34 cellular contexts compared by ENCODE assay signal in genomic region chr4:53680168-53680567, GRCh38.
"Had no signal": no experiment of that assay in that cellular context is flagged by ENCODE, and none has a peak within 500 bp of the region (broad histone marks: within the 10 kb centered on the region; RNA-seq: fewer than 3 reads in every experiment).

No MANE protein-coding gene starts in this region.

- H3K27me3 ChIP-seq: adrenal gland, ascending aorta, breast epithelium, cardiac muscle cell, colonic mucosa, esophagus squamous epithelium had no signal

- H3K27ac Mint-ChIP-seq: activated CD4-positive, alpha-beta memory T cell treated with anti-CD3 and anti-CD28 coated beads for 36 hours; activated CD4-positive, alpha-beta T cell treated with anti-CD3 and anti-CD28 coated beads for 36 hours; activated CD4-positive, alpha-beta T cell treated with anti-CD3 and anti-CD28 coated beads, Interleukin-2, amount 10 ng/mL, durations not matched to agents 24 days and 14 days; activated CD8-positive, alpha-beta memory T cell treated with anti-CD3 and anti-CD28 coated beads, Interleukin-2, amount 10 ng/mL, durations not matched to agents 7 days and 5 days; activated CD8-positive, alpha-beta T cell treated with anti-CD3 and anti-CD28 coated beads, Interleukin-2, amount 10 ng/mL, durations not matched to agents 7 days and 5 days; activated naive CD4-positive, alpha-beta T cell treated with anti-CD3 and anti-CD28 coated beads for 36 hours; activated naive CD4-positive, alpha-beta T cell treated with anti-CD3 and anti-CD28 coated beads, Interleukin-2, amount 50 U/mL, for 24 hours; activated naive CD8-positive, alpha-beta T cell treated with anti-CD3 and anti-CD28 coated beads for 36 hours; activated naive CD8-positive, alpha-beta T cell treated with anti-CD3 and anti-CD28 coated beads, Interleukin-2, amount 50 U/mL, for 24 hours; activated T-helper 1 cell treated with anti-CD3 and anti-CD28 coated beads, Interleukin-12 subunit alpha, Interleukin-12 subunit beta, Interleukin-2, Interleukin-4 antibody, amounts not matched to agents 30 ng/mL and 10 ng/mL and 1 ng/mL, durations not matched to agents 14 hours and 24 hours and 36 hours; activated T-helper 2 cell treated with anti-CD3 and anti-CD28 coated beads, Interferon-gamma antibody, Interleukin-2, Interleukin-4, amounts not matched to agents 10 μg/mL and 5 μg/mL and 100 μg/mL, durations not matched to agents 14 hours and 24 hours and 36 hours; brain had no signal

- H3K27ac ChIP-seq: adrenal gland, ascending aorta, breast epithelium, cardiac muscle cell, colonic mucosa, epithelial cell of prostate, esophagus squamous epithelium had no signal

- DNase-seq: activated CD4-positive, alpha-beta memory T cell treated with anti-CD3 and anti-CD28 coated beads for 36 hours; activated CD4-positive, alpha-beta T cell treated with anti-CD3 and anti-CD28 coated beads for 36 hours; activated CD4-positive, alpha-beta T cell treated with anti-CD3 and anti-CD28 coated beads, Interleukin-2, amount 10 ng/mL, durations not matched to agents 24 days and 14 days; activated CD4-positive, CD25-positive, alpha-beta regulatory T cell; activated CD4-positive, CD25-positive, alpha-beta regulatory T cell treated with anti-CD3 and anti-CD28 coated beads, Interleukin-2, amount 50 U/mL, for 72 hours; activated CD8-positive, alpha-beta memory T cell treated with anti-CD3 and anti-CD28 coated beads, Interleukin-2, amount 10 ng/mL, durations not matched to agents 7 days and 5 days; activated CD8-positive, alpha-beta memory T cell treated with anti-CD3 and anti-CD28 coated beads, Interleukin-2, amount 50 U/mL, for 4 hours; activated CD8-positive, alpha-beta T cell treated with anti-CD3 and anti-CD28 coated beads, Interleukin-2, amount 10 ng/mL, durations not matched to agents 7 days and 5 days; activated effector memory CD4-positive, alpha-beta T cell treated with anti-CD3 and anti-CD28 coated beads, Interleukin-2, amount 50 U/mL, for 16 hours; activated naive CD4-positive, alpha-beta T cell treated with anti-CD3 and anti-CD28 coated beads for 36 hours; activated naive CD8-positive, alpha-beta T cell treated with anti-CD3 and anti-CD28 coated beads for 36 hours; activated naive CD8-positive, alpha-beta T cell treated with anti-CD3 and anti-CD28 coated beads, Interleukin-2, amount 50 U/mL, for 24 hours; activated T-cell treated with anti-CD3 and anti-CD28 coated beads, Interleukin-2, amount 50 U/mL, for 1 hour; activated T-cell treated with anti-CD3 and anti-CD28 coated beads, Interleukin-2, amount 50 U/mL, for 48 hours; adrenal gland; amygdala; central memory CD4-positive, alpha-beta T cell; cerebellar nuclear complex; colonic mucosa; effector CD8-positive, alpha-beta T cell; esophagus squamous epithelium; head of caudate nucleus; T-helper 2 cell had no signal

- H3K4me1 ChIP-seq: ascending aorta, breast epithelium, colonic mucosa had no signal

- ATAC-seq: activated CD4-positive, alpha-beta T cell treated with anti-CD3 and anti-CD28 coated beads for 36 hours; activated CD8-positive, alpha-beta memory T cell treated with anti-CD3 and anti-CD28 coated beads, Interleukin-2, amount 10 ng/mL, durations not matched to agents 7 days and 5 days; activated CD8-positive, alpha-beta T cell treated with anti-CD3 and anti-CD28 coated beads, Interleukin-2, amount 10 ng/mL, durations not matched to agents 7 days and 5 days; activated naive CD8-positive, alpha-beta T cell treated with anti-CD3 and anti-CD28 coated beads, Interleukin-2, amount 50 U/mL, for 24 hours had no signal

- H3K36me3 ChIP-seq: adrenal gland, ascending aorta, breast epithelium, cardiac muscle cell, colonic mucosa, esophagus squamous epithelium had no signal

- H3K4me3 ChIP-seq: adrenal gland, ascending aorta, breast epithelium, cardiac muscle cell, colonic mucosa, esophagus squamous epithelium had no signal

- H3K4me1 Mint-ChIP-seq: activated CD4-positive, alpha-beta T cell treated with anti-CD3 and anti-CD28 coated beads for 36 hours; activated CD4-positive, alpha-beta T cell treated with anti-CD3 and anti-CD28 coated beads, Interleukin-2, amount 10 ng/mL, durations not matched to agents 24 days and 14 days; activated CD8-positive, alpha-beta memory T cell treated with anti-CD3 and anti-CD28 coated beads, Interleukin-2, amount 10 ng/mL, durations not matched to agents 7 days and 5 days; activated naive CD4-positive, alpha-beta T cell treated with anti-CD3 and anti-CD28 coated beads, Interleukin-2, amount 50 U/mL, for 24 hours; activated naive CD8-positive, alpha-beta T cell treated with anti-CD3 and anti-CD28 coated beads for 36 hours; brain had no signal

- H3K9me3 ChIP-seq: adrenal gland, ascending aorta, breast epithelium, colonic mucosa, esophagus squamous epithelium had no signal

- FAIRE-seq: endometrium, endothelial cell of umbilical vein, frontal cortex had no signal

- H3K9me3 Mint-ChIP-seq: activated CD4-positive, alpha-beta memory T cell treated with anti-CD3 and anti-CD28 coated beads for 36 hours; activated naive CD4-positive, alpha-beta T cell treated with anti-CD3 and anti-CD28 coated beads, Interleukin-2, amount 50 U/mL, for 24 hours; activated T-helper 1 cell treated with anti-CD3 and anti-CD28 coated beads, Interleukin-12 subunit alpha, Interleukin-12 subunit beta, Interleukin-2, Interleukin-4 antibody, amounts not matched to agents 30 ng/mL and 10 ng/mL and 1 ng/mL, durations not matched to agents 14 hours and 24 hours and 36 hours; activated T-helper 2 cell treated with anti-CD3 and anti-CD28 coated beads, Interferon-gamma antibody, Interleukin-2, Interleukin-4, amounts not matched to agents 10 μg/mL and 5 μg/mL and 100 μg/mL, durations not matched to agents 14 hours and 24 hours and 36 hours had no signal

- H3K36me3 Mint-ChIP-seq: activated CD4-positive, alpha-beta memory T cell treated with anti-CD3 and anti-CD28 coated beads for 36 hours; activated CD8-positive, alpha-beta memory T cell treated with anti-CD3 and anti-CD28 coated beads, Interleukin-2, amount 10 ng/mL, durations not matched to agents 7 days and 5 days; activated naive CD4-positive, alpha-beta T cell treated with anti-CD3 and anti-CD28 coated beads, Interleukin-2, amount 50 U/mL, for 24 hours; activated naive CD8-positive, alpha-beta T cell treated with anti-CD3 and anti-CD28 coated beads for 36 hours; brain had no signal

- H3K4me3 Mint-ChIP-seq: activated CD4-positive, alpha-beta memory T cell treated with anti-CD3 and anti-CD28 coated beads for 36 hours; activated CD4-positive, alpha-beta T cell treated with anti-CD3 and anti-CD28 coated beads for 36 hours; activated CD4-positive, alpha-beta T cell treated with anti-CD3 and anti-CD28 coated beads, Interleukin-2, amount 10 ng/mL, durations not matched to agents 24 days and 14 days; activated CD8-positive, alpha-beta memory T cell treated with anti-CD3 and anti-CD28 coated beads, Interleukin-2, amount 10 ng/mL, durations not matched to agents 7 days and 5 days; activated CD8-positive, alpha-beta T cell treated with anti-CD3 and anti-CD28 coated beads, Interleukin-2, amount 10 ng/mL, durations not matched to agents 7 days and 5 days; activated naive CD4-positive, alpha-beta T cell treated with anti-CD3 and anti-CD28 coated beads for 36 hours; activated naive CD4-positive, alpha-beta T cell treated with anti-CD3 and anti-CD28 coated beads, Interleukin-2, amount 50 U/mL, for 24 hours; activated naive CD8-positive, alpha-beta T cell treated with anti-CD3 and anti-CD28 coated beads for 36 hours; activated naive CD8-positive, alpha-beta T cell treated with anti-CD3 and anti-CD28 coated beads, Interleukin-2, amount 50 U/mL, for 24 hours; activated T-helper 1 cell treated with anti-CD3 and anti-CD28 coated beads, Interleukin-12 subunit alpha, Interleukin-12 subunit beta, Interleukin-2, Interleukin-4 antibody, amounts not matched to agents 30 ng/mL and 10 ng/mL and 1 ng/mL, durations not matched to agents 14 hours and 24 hours and 36 hours; brain had no signal
